12 cellular contexts compared by ENCODE assay signal in the genomic region with DNA sequence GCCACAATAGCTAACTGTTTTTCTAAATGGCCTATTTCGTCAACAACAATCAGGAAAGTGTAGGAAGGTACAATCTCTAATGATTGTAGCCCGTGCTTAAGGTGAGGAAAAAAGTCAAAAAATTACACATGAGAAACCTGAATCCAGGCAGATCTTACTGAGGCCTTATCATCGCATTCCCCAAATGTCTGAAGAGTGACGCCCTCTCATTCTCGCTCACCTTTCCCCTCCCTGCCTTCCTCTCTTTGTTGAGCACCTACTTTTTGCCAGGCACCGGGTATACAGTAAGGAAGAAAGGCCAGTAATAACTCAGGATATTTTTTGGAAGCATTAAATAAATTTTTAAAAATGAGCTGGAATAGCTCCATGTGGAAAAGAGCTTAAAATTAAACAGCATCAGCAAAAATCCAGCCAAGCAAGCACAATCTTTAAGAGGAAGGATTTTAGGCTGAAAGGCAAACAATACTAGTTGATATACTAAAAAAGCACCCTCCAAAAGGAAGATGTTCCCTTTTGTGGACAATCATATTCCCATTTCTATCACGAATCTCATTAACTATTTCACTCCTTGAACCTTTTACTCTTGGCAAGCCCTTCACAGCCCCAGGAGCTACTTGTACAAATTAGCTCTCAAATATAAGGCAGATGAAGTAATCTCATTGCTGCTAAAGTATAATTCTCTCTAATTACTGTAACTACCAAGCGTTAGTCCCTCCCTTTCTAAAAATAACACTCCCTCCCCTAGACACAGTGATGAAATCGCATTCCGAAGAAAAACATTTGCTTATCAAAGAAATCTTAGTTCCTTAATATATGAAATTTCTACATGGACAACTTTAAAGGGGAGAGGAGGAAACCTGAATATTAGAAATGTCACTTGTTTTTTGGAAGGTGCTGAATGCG. TPM values are rescaled to one million over a fixed set of nuclear protein-coding genes. Genes with fewer than 3 reads are reported as not detected.
DNase-seq lines count a peak whose midpoint lies in the region; FAIRE-seq and TF ChIP-seq lines count a peak whose summit lies in the region.
"Had no signal": no experiment of that assay in that cellular context is flagged by ENCODE, and none has a peak within 500 bp of the region (broad histone marks: within the 10 kb centered on the region; RNA-seq: fewer than 3 reads in every experiment).

No MANE protein-coding gene starts in this region.

- H3K4me1 Mint-ChIP-seq in activated CD4-positive, alpha-beta T cell treated with anti-CD3 and anti-CD28 coated beads, Interleukin-2, amount 10 ng/mL, durations not matched to agents 7 days and 5 days: peaks cover 78% of the 10 kb centered on the region
- peaks cover 32% of the 10 kb centered on the region for H3K4me1 Mint-ChIP-seq in HFFc6 (ENCODE audit: low read depth)
- peaks cover 33% of the 10 kb centered on the region for H3K4me1 Mint-ChIP-seq in astrocyte (ENCODE audit: low read depth, unreplicated experiment)
- peaks cover 6% of the 10 kb centered on the region for H3K4me1 Mint-ChIP-seq in nephron

- FAIRE-seq in astrocyte (lab: Jason Lieb, UNC) (no peak), GM19239 (lab: Jason Lieb, UNC) (no peak)

- H3K27me3 Mint-ChIP-seq in activated CD4-positive, alpha-beta T cell treated with anti-CD3 and anti-CD28 coated beads, Interleukin-2, amount 10 ng/mL, durations not matched to agents 7 days and 5 days: no peaks in the 10 kb centered on the region
- peaks cover 4% of the 10 kb centered on the region for H3K27me3 Mint-ChIP-seq in HFFc6 (ENCODE audit: insufficient read depth)
- H3K27me3 Mint-ChIP-seq in astrocyte (ENCODE audit: low read depth, unreplicated experiment): no peaks in the 10 kb centered on the region
- H3K27me3 Mint-ChIP-seq in nephron (ENCODE audit: low read depth): no peaks in the 10 kb centered on the region

- H3K27ac ChIP-seq in astrocyte (ENCODE audit: low read depth, low read length): no peak overlapping the region

- H3K36me3 ChIP-seq in astrocyte (ENCODE audit: insufficient read depth, low read length): peaks cover 82% of the 10 kb centered on the region

- no peak overlapping the region for H3K4me3 ChIP-seq in astrocyte (ENCODE audit: insufficient read depth, low read depth, low read length)
- H3K4me3 ChIP-seq: MG63 had no signal

- H3K9me3 Mint-ChIP-seq in activated CD4-positive, alpha-beta T cell treated with anti-CD3 and anti-CD28 coated beads, Interleukin-2, amount 10 ng/mL, durations not matched to agents 7 days and 5 days: no peaks in the 10 kb centered on the region
- no peaks in the 10 kb centered on the region for H3K9me3 Mint-ChIP-seq in HFFc6
- H3K9me3 Mint-ChIP-seq in astrocyte (ENCODE audit: unreplicated experiment): no peaks in the 10 kb centered on the region
- H3K9me3 Mint-ChIP-seq in nephron: no peaks in the 10 kb centered on the region

- CTCF ChIA-PET in activated CD4-positive, alpha-beta T cell treated with anti-CD3 and anti-CD28 coated beads, Interleukin-2, amount 10 ng/mL, durations not matched to agents 7 days and 5 days (lab: Charles Lee): interaction anchor here (0.8 to 3.4 kb wide), 8 partner anchors 9 to 38 kb away, joined by 3 to 14 read pairs (median 4); no protein-coding TSS in a partner anchor

- H3K4me2 ChIP-seq in astrocyte (ENCODE audit: low read length): no peak overlapping the region

- no peak for DNase-seq in activated CD4-positive, alpha-beta T cell treated with anti-CD3 and anti-CD28 coated beads, Interleukin-2, amount 10 ng/mL, durations not matched to agents 7 days and 5 days
- no peak for DNase-seq in activated CD4-positive, alpha-beta T cell treated with anti-CD3 and anti-CD28 coated beads for 48 hours
- DNase-seq in HFFc6 (no peak), astrocyte (ENCODE audit: low read depth) (no peak), GM19239 (ENCODE audit: insufficient read length, low spot score) (no peak), GDM1 (lab: John Stamatoyannopoulos, UW) (no peak), NCI-H2107 treated with DMSO at 0.1 percent for 48 hours (lab: John Stamatoyannopoulos, UW; ENCODE audit: unreplicated experiment) (no peak)
- DNase-seq: activated gamma-delta T cell treated with Interleukin-2 at 50 U/mL for 16 hours, dermis blood vessel endothelial cell, MG63, NCI-H2107 had no signal

- POLR2A ChIA-PET in activated CD4-positive, alpha-beta T cell treated with anti-CD3 and anti-CD28 coated beads, Interleukin-2, amount 10 ng/mL, durations not matched to agents 7 days and 5 days (lab: Charles Lee): interaction anchor here (0.6 kb wide), 1 partner anchor 95 kb away, joined by 3 read pairs; no protein-coding TSS in a partner anchor

- H4K20me1 ChIP-seq in astrocyte (ENCODE audit: insufficient read depth, low read length): peaks cover 3% of the 10 kb centered on the region

- peak overlapping the region; percentile 68 for H3K27ac Mint-ChIP-seq in activated CD4-positive, alpha-beta T cell treated with anti-CD3 and anti-CD28 coated beads, Interleukin-2, amount 10 ng/mL, durations not matched to agents 7 days and 5 days
- H3K27ac Mint-ChIP-seq in HFFc6 (peak overlapping the region; percentile 64), astrocyte (ENCODE audit: unreplicated experiment) (peak overlapping the region; percentile 49), nephron (peak overlapping the region; percentile 87 to 95 (median 90))

- H3K27me3 ChIP-seq in astrocyte (ENCODE audit: insufficient read depth, low read length): no peaks in the 10 kb centered on the region
- H3K27me3 ChIP-seq: MG63 had no signal

- H2AFZ ChIP-seq in astrocyte (ENCODE audit: low read depth, low read length): no peak overlapping the region

- H3K4me3 Mint-ChIP-seq in activated CD4-positive, alpha-beta T cell treated with anti-CD3 and anti-CD28 coated beads, Interleukin-2, amount 10 ng/mL, durations not matched to agents 7 days and 5 days: no peak overlapping the region
- H3K4me3 Mint-ChIP-seq in HFFc6 (no peak overlapping the region; the same call in 1 of the 2 replicates), astrocyte (ENCODE audit: unreplicated experiment) (no peak overlapping the region), nephron (no peak overlapping the region)

- peaks cover 93% of the 10 kb centered on the region for H3K36me3 Mint-ChIP-seq in activated CD4-positive, alpha-beta T cell treated with anti-CD3 and anti-CD28 coated beads, Interleukin-2, amount 10 ng/mL, durations not matched to agents 7 days and 5 days (ENCODE audit: low read depth)
- H3K36me3 Mint-ChIP-seq in HFFc6 (ENCODE audit: low read depth) (peaks cover 58% of the 10 kb centered on the region), astrocyte (ENCODE audit: low read depth, unreplicated experiment) (peaks cover 51% of the 10 kb centered on the region), nephron (ENCODE audit: low read depth) (peaks cover 94% of the 10 kb centered on the region)

- no peak overlapping the region for H3K9ac ChIP-seq in astrocyte (ENCODE audit: low read length)

- no peaks in the 10 kb centered on the region for H3K9me3 ChIP-seq in astrocyte (ENCODE audit: insufficient read depth, low read depth, low read length)
- H3K9me3 ChIP-seq: MG63 had no signal

- no peaks in the 10 kb centered on the region for H3K79me2 ChIP-seq in astrocyte (ENCODE audit: insufficient read depth, low read length)

- TF ChIP-seq CTCF in HFFc6 (IDR thresholded peaks at IDR 0.05) (no peak), astrocyte (IDR thresholded peaks at IDR 0.05; ENCODE audit: insufficient read depth, low read depth, low read length) (no peak), nephron (IDR thresholded peaks at IDR 0.05; ENCODE audit: unreplicated experiment in 3 of 3) (no peak)

- H3K4me1 ChIP-seq in astrocyte (ENCODE audit: insufficient read depth, low read length): peaks cover 7% of the 10 kb centered on the region

RNA-seq across cellular contexts. Expression of a gene that starts 40.0 kb away (rescaled TPM):
- 100 to 1,000 TPM; 876 to 958 TPM for total RNA-seq in activated CD4-positive, alpha-beta T cell treated with anti-CD3 and anti-CD28 coated beads, Interleukin-2, amount 10 ng/mL, durations not matched to agents 7 days and 5 days
- 100 to 1,000 TPM in 4 of 6 experiments, 10 to 100 TPM in 2; 91.6 to 154 (median 138) TPM for total RNA-seq in HFFc6 (2021; fragmentation: NEBNext Ultra II Directional; extraction: Animal tissue kit (Norgen Biotek cat#: 25700))
- total RNA-seq in astrocyte: 377 and 447 TPM in 2 replicates
